ENCODE assay signal across 20 cellular contexts in genomic region chr16:57563487-57563750, GRCh38. TPM values are rescaled to one million over a fixed set of nuclear protein-coding genes. Genes with fewer than 3 reads are reported as not detected.
DNase-seq lines count a peak whose midpoint lies in the region; ATAC-seq, FAIRE-seq and TF ChIP-seq lines count a peak whose summit lies in the region.
"Had no signal": no experiment of that assay in that cellular context is flagged by ENCODE, and none has a peak within 500 bp of the region (broad histone marks: within the 10 kb centered on the region; RNA-seq: fewer than 3 reads in every experiment).

No MANE protein-coding gene starts in this region.

- no peak overlapping the region for H3K4me3 ChIP-seq in HepG2 (replicated peaks in 1 of 3; ENCODE audit: insufficient read depth in 1 of 3, low read depth in 2 of 3, low read length in 3 of 3)
- H3K4me3 ChIP-seq in right lobe of liver: no peak overlapping the region
- H3K4me3 ChIP-seq in RWPE2 (ENCODE audit: severe bottlenecking): no peak overlapping the region
- H3K4me3 ChIP-seq: GM12878 had no signal

- peaks cover 43% of the 10 kb centered on the region for H3K36me3 Mint-ChIP-seq in memory B cell

- no peaks in the 10 kb centered on the region for H3K79me2 ChIP-seq in HepG2 (ENCODE audit: insufficient read depth, low read length)

- WGBS in HepG2 (ENCODE audit: low lambda C conversion rate): 12% methylated on average over 3 of the region's 3 CpGs
- 80% methylated on average over 3 of the region's 3 CpGs for WGBS in right lobe of liver (ENCODE audit: insufficient coverage, low coverage, low lambda C conversion rate, missing lambda C conversion rate)

- FAIRE-seq in HepG2 (lab: Jason Lieb, UNC) (no peak), HTR-8/SVneo (lab: Jason Lieb, UNC) (no peak)
- FAIRE-seq: GM12878, GM18507, H54 had no signal

- H2AFZ ChIP-seq in HepG2 (ENCODE audit: low read length): no peak overlapping the region

- no peak overlapping the region for H3K4me3 Mint-ChIP-seq in memory B cell
- H3K4me3 Mint-ChIP-seq: B cell; CD4-positive, alpha-beta T cell had no signal

- TF ChIP-seq EP300 in HepG2 (IDR thresholded peaks at IDR 0.05; ENCODE audit: low read depth in 2 of 2, low read length in 2 of 2) (no peak), HepG2 (CRISPR knock-in tag; IDR thresholded peaks at IDR 0.05; ENCODE audit: borderline replicate concordance) (no peak)

- in situ Hi-C loops in HepG2 (cut with HindIII; ENCODE audit: extremely low pct_ligation_motif_present, low pct_unique_long_range_greater_than_20kb): no loop called here

- H3K27me3 Mint-ChIP-seq in memory B cell: no peaks in the 10 kb centered on the region
- H3K27me3 Mint-ChIP-seq: B cell had no signal

- intact Hi-C loops in HepG2 (cut with micrococcal nuclease; ENCODE audit: unreplicated experiment) (no loop called here), right lobe of liver (cut with DNase I) (no loop called here)

- H3K4me1 Mint-ChIP-seq in memory B cell: peaks cover 14% of the 10 kb centered on the region

- peak overlapping the region; percentile 25; the same call in 1 of the 2 replicates for H3K4me2 ChIP-seq in HepG2 (ENCODE audit: low read depth, low read length)

- H3K27me3 ChIP-seq in HepG2 (ENCODE audit: control insufficient read depth in 1 of 2, insufficient read depth in 2 of 2, low read length in 2 of 2): peaks cover 4 to 14% of the 10 kb centered on the region in 2 experiments; a peak in 3 of 5 replicates
- H3K27me3 ChIP-seq in right lobe of liver: no peaks in the 10 kb centered on the region
- no peaks in the 10 kb centered on the region for H3K27me3 ChIP-seq in RWPE2 (ENCODE audit: insufficient read depth, poor library complexity, severe bottlenecking)

- BruUV-seq in HepG2 (replicated peaks; lab: Mats Ljungman, UMichigan): no TSS peak

- no peak for TF ChIP-seq RAD21 in HepG2 (CRISPR knock-in tag; IDR thresholded peaks at IDR 0.05)

- no peaks in the 10 kb centered on the region for H3K9me3 ChIP-seq in HepG2 (ENCODE audit: low read length)
- H3K9me3 ChIP-seq in right lobe of liver: no peaks in the 10 kb centered on the region
- H3K9me3 ChIP-seq in RWPE2 (ENCODE audit: severe bottlenecking): no peaks in the 10 kb centered on the region

- H4K20me1 ChIP-seq in HepG2 (ENCODE audit: insufficient read depth, low read length): no peaks in the 10 kb centered on the region

- no peak for DNase-seq in HepG2 (ENCODE audit: low spot score)
- DNase-seq in right lobe of liver: no peak
- DNase-seq in RWPE2 (ENCODE audit: low spot score): peak; percentile 52
- DNase-seq in memory B cell (ENCODE audit: low spot score in 2 of 2): no peak
- DNase-seq in HTR-8/SVneo (ENCODE audit: insufficient read length, low spot score): no peak
- DNase-seq in HuH-7.5 (ENCODE audit: low spot score): no peak
- no peak for DNase-seq in caudate nucleus (lab: John Stamatoyannopoulos, UW)
- DNase-seq: ACHN; C1 segment of cervical spinal cord; Calu3; CD4-positive, alpha-beta T cell; DMS 273 treated with DMSO at 0.1 percent for 48 hours; IMR-90; KBM-7 had no signal

- no peak overlapping the region for H3K27ac ChIP-seq in HepG2 (ENCODE audit: extremely low read length, insufficient read depth, low read length)
- no peak overlapping the region for H3K27ac ChIP-seq in right lobe of liver
- no peak overlapping the region for H3K27ac ChIP-seq in RWPE2 (ENCODE audit: poor library complexity, severe bottlenecking)
- H3K27ac ChIP-seq in caudate nucleus (ENCODE audit: low read depth, low read length): no peak overlapping the region

- H3K9ac ChIP-seq in HepG2 (ENCODE audit: insufficient read depth, low read depth, low read length): no peak overlapping the region

- H3K36me3 ChIP-seq in HepG2 (replicated peaks in 1 of 2; ENCODE audit: control insufficient read depth in 1 of 2, insufficient read depth in 2 of 2, low read length in 2 of 2) (no peaks in the 10 kb centered on the region), right lobe of liver (no peaks in the 10 kb centered on the region), RWPE2 (ENCODE audit: low read depth) (no peaks in the 10 kb centered on the region)

- H3K4me1 ChIP-seq in HepG2 (ENCODE audit: insufficient read depth, low read length) (peaks cover 10% of the 10 kb centered on the region), right lobe of liver (no peaks in the 10 kb centered on the region), RWPE2 (ENCODE audit: insufficient read depth, poor library complexity, severe bottlenecking) (no peaks in the 10 kb centered on the region)

- H3K27ac Mint-ChIP-seq in memory B cell: peak overlapping the region; percentile 50
- H3K27ac Mint-ChIP-seq: B cell; CD4-positive, alpha-beta T cell had no signal

- POLR2A ChIA-PET in HepG2 (lab: Yijun Ruan, JAX): no interaction called here

- 0 out of 3 replicates have a peak, but pooled peaks have one; percentile 8 for ATAC-seq in HepG2
- no peak for ATAC-seq in right lobe of liver
- ATAC-seq in RWPE2 (ENCODE audit: low read depth): no peak
- ATAC-seq in memory B cell (ENCODE audit: low read depth): no peak
- ATAC-seq: GM12878 had no signal

- CTCF ChIA-PET in HepG2 (lab: Yijun Ruan, JAX; ENCODE audit: low intra/inter-chr PET ratio, low total read pairs): no interaction called here

- no peak for TF ChIP-seq POLR2A in HepG2 (IDR thresholded peaks at IDR 0.05; ENCODE audit: insufficient read depth in 1 of 2, low read depth in 2 of 2, low read length in 2 of 2)
- no peak for TF ChIP-seq POLR2A in right lobe of liver (IDR thresholded peaks at IDR 0.05)

- H3K9me3 Mint-ChIP-seq in memory B cell: peaks cover 10% of the 10 kb centered on the region

- TF ChIP-seq CTCF in HepG2 (CRISPR knock-in tag; IDR thresholded peaks at IDR 0.05) (no peak), right lobe of liver (IDR thresholded peaks at IDR 0.05) (no peak), RWPE2 (IDR thresholded peaks at IDR 0.05; ENCODE audit: poor library complexity, severe bottlenecking) (no peak)

TF ChIP-seq in HepG2, 621 proteins besides CTCF, POLR2A, EP300 and RAD21:
- peak; percentile 40; the same call in 1 of the 2 replicates for TF ChIP-seq ZNF460 (CRISPR knock-in tag; IDR thresholded peaks at IDR 0.05; ENCODE audit: borderline replicate concordance)
- TF ChIP-seq ZKSCAN5 (CRISPR knock-in tag; IDR thresholded peaks at IDR 0.05): no peak

RNA-seq across cellular contexts. Expression of gene ADGRG5, which starts 21.0 kb away (rescaled TPM):
- not detected in 2 replicates for total RNA-seq in HepG2 (2016; rRNA removed; fragmentation: Illumina TruSeq; extraction: Trizol)
- total RNA-seq in HepG2 (2016; cell fraction: cytosol; rRNA removed; fragmentation: Illumina TruSeq; extraction: Trizol; ENCODE audit: low read depth): not detected in 2 replicates
- total RNA-seq in HepG2 (2016; cell fraction: insoluble cytoplasmic fraction; rRNA removed; fragmentation: Illumina TruSeq; extraction: Trizol): not detected in 2 replicates
- not detected in 2 replicates for total RNA-seq in HepG2 (2016; cell fraction: membrane; rRNA removed; fragmentation: Illumina TruSeq; extraction: Trizol)
- total RNA-seq in HepG2 (2016; cell fraction: nucleus; rRNA removed; fragmentation: Illumina TruSeq; extraction: Trizol): not detected in 2 replicates
- polyA plus RNA-seq in HepG2 (2011; rRNA removed): 0.01 TPM in 1 of 2 replicates, not detected in the other
- polyA plus RNA-seq in HepG2 (2011; cell fraction: cytosol; rRNA removed): 0.03 TPM in 1 of 2 replicates, not detected in the other
- 0.06 TPM in 1 of 2 replicates, not detected in the other for polyA plus RNA-seq in HepG2 (2011; cell fraction: nucleus; rRNA removed)
- polyA plus RNA-seq in HepG2 (2012): 0.27 and 0.35 TPM in 2 replicates
- polyA plus RNA-seq in HepG2 (2016; cell fraction: cytosol; fragmentation: Illumina TruSeq; extraction: Trizol; ENCODE audit: low read depth): not detected in 2 replicates
- not detected in 2 replicates for polyA plus RNA-seq in HepG2 (2016; cell fraction: insoluble cytoplasmic fraction; fragmentation: Illumina TruSeq; extraction: Trizol; ENCODE audit: low read depth)
- not detected in 2 replicates for polyA plus RNA-seq in HepG2 (2016; cell fraction: membrane; fragmentation: Illumina TruSeq; extraction: Trizol; ENCODE audit: low read depth)
- not detected in 2 replicates for polyA plus RNA-seq in HepG2 (2016; cell fraction: nucleus; fragmentation: Illumina TruSeq; extraction: Trizol; ENCODE audit: insufficient read depth, low read depth)
- 0.12 TPM in 1 of 2 replicates, not detected in the other for polyA minus RNA-seq in HepG2 (2011; rRNA and poly(A)+ RNA removed; ENCODE audit: low replicate concordance)
- polyA minus RNA-seq in HepG2 (2011; cell fraction: cytosol; rRNA and poly(A)+ RNA removed): not detected in 2 replicates
- polyA minus RNA-seq in HepG2 (2011; cell fraction: nucleus; rRNA and poly(A)+ RNA removed): not detected in 2 replicates
- under 1 TPM in 4 of 6 experiments, not detected in 2; 0.09 to 0.54 (median 0.18) TPM for total RNA-seq in right lobe of liver
- total RNA-seq: A172, Daoy, IMR-90 had no signal
- polyA plus RNA-seq: IMR-90 had no signal

RNA-seq across cellular contexts. Expression of gene CCDC102A, which starts 27.0 kb away (rescaled TPM):
- total RNA-seq in HepG2 (2016; rRNA removed; fragmentation: Illumina TruSeq; extraction: Trizol) (0.91 and 2.1 TPM in 2 replicates), right lobe of liver (1 to 10 TPM in 5 of 6 experiments, under 1 TPM in 1; 0.97 to 1.9 (median 1.2) TPM)
- 0.71 TPM in 2 replicates for total RNA-seq in HepG2 (2016; cell fraction: cytosol; rRNA removed; fragmentation: Illumina TruSeq; extraction: Trizol; ENCODE audit: low read depth)
- total RNA-seq in HepG2 (2016; cell fraction: insoluble cytoplasmic fraction; rRNA removed; fragmentation: Illumina TruSeq; extraction: Trizol): 1.1 and 2.8 TPM in 2 replicates
- 1.1 and 1.3 TPM in 2 replicates for total RNA-seq in HepG2 (2016; cell fraction: membrane; rRNA removed; fragmentation: Illumina TruSeq; extraction: Trizol)
- total RNA-seq in HepG2 (2016; cell fraction: nucleus; rRNA removed; fragmentation: Illumina TruSeq; extraction: Trizol): 0.41 and 1.0 TPM in 2 replicates
- 2.7 and 2.8 TPM in 2 replicates for polyA plus RNA-seq in HepG2 (2011; rRNA removed)
- polyA plus RNA-seq in HepG2 (2011; cell fraction: cytosol; rRNA removed): 2.3 and 3.2 TPM in 2 replicates
- 2.6 and 2.8 TPM in 2 replicates for polyA plus RNA-seq in HepG2 (2011; cell fraction: nucleus; rRNA removed)
- 0.34 and 1.0 TPM in 2 replicates for polyA plus RNA-seq in HepG2 (2012)
- 0.34 and 0.49 TPM in 2 replicates for polyA plus RNA-seq in HepG2 (2016; cell fraction: cytosol; fragmentation: Illumina TruSeq; extraction: Trizol; ENCODE audit: low read depth)
- 1.2 TPM in 2 replicates for polyA plus RNA-seq in HepG2 (2016; cell fraction: insoluble cytoplasmic fraction; fragmentation: Illumina TruSeq; extraction: Trizol; ENCODE audit: low read depth)
- 0.51 and 0.64 TPM in 2 replicates for polyA plus RNA-seq in HepG2 (2016; cell fraction: membrane; fragmentation: Illumina TruSeq; extraction: Trizol; ENCODE audit: low read depth)
- 1.7 and 2.5 TPM in 2 replicates for polyA plus RNA-seq in HepG2 (2016; cell fraction: nucleus; fragmentation: Illumina TruSeq; extraction: Trizol; ENCODE audit: insufficient read depth, low read depth)
- 2.1 and 2.5 TPM in 2 replicates for polyA minus RNA-seq in HepG2 (2011; rRNA and poly(A)+ RNA removed; ENCODE audit: low replicate concordance)
- 0.69 and 1.1 TPM in 2 replicates for polyA minus RNA-seq in HepG2 (2011; cell fraction: cytosol; rRNA and poly(A)+ RNA removed)
- polyA minus RNA-seq in HepG2 (2011; cell fraction: nucleus; rRNA and poly(A)+ RNA removed): 0.87 and 1.0 TPM in 2 replicates
